11 cellular contexts compared by ENCODE assay signal in the genomic region with DNA sequence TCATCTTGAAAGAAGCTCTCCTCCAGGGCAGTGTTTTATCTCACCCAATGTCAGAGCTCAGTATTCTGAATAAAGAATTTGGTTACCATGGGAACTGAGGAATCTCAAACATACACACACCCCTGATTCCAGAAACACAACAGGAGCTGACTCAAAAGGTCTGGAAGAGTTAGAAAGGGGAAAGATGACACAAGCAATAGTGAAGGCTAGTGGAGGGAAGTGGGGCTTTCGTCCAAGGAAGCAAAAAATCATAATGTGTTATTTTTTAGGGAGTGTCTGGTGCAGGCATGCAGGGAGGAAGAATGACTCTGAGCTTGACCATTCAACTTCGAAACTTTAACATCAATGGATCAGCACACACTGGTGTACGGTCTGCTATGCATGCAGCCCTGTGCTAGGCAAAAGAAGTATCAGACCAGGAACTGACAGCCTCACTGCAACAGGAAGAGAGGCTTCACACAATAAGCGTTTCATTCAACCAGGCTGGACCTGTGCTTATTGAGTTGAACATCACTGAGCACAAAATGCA. TPM values are rescaled to one million over a fixed set of nuclear protein-coding genes. Genes with fewer than 3 reads are reported as not detected.
DNase-seq lines count a peak whose midpoint lies in the region; ATAC-seq, FAIRE-seq and TF ChIP-seq lines count a peak whose summit lies in the region.
"Had no signal": no experiment of that assay in that cellular context is flagged by ENCODE, and none has a peak within 500 bp of the region (broad histone marks: within the 10 kb centered on the region; RNA-seq: fewer than 3 reads in every experiment).

No MANE protein-coding gene starts in this region.

- H3K4me3 ChIP-seq in astrocyte (ENCODE audit: insufficient read depth, low read depth, low read length) = peak overlapping the region; percentile 1
- H3K4me3 ChIP-seq in heart left ventricle = no peak overlapping the region
- no peak overlapping the region for H3K4me3 ChIP-seq in OCI-LY7 (ENCODE audit: low read depth, low read length, poor library complexity, severe bottlenecking)

- BruUV-seq in OCI-LY7 (replicated peaks; lab: Mats Ljungman, UMichigan) = no TSS peak

- H3K36me3 Mint-ChIP-seq in astrocyte (ENCODE audit: low read depth, unreplicated experiment) = peaks cover 10% of the 10 kb centered on the region
- peaks cover 2% of the 10 kb centered on the region for H3K36me3 Mint-ChIP-seq in activated T-helper 1 cell treated with anti-CD3 and anti-CD28 coated beads, Interleukin-12 subunit alpha, Interleukin-12 subunit beta, Interleukin-2, Interleukin-4 antibody, amounts not matched to agents 30 ng/mL and 10 ng/mL and 1 ng/mL, durations not matched to agents 14 hours and 24 hours and 36 hours (ENCODE audit: low read depth)

- H3K9ac ChIP-seq in astrocyte (ENCODE audit: low read length) = peak overlapping the region; percentile 81

- H3K4me1 Mint-ChIP-seq in astrocyte (ENCODE audit: low read depth, unreplicated experiment) = peaks cover 7% of the 10 kb centered on the region
- H3K4me1 Mint-ChIP-seq in activated T-helper 1 cell treated with anti-CD3 and anti-CD28 coated beads, Interleukin-12 subunit alpha, Interleukin-12 subunit beta, Interleukin-2, Interleukin-4 antibody, amounts not matched to agents 30 ng/mL and 10 ng/mL and 1 ng/mL, durations not matched to agents 14 hours and 24 hours and 36 hours (ENCODE audit: low read depth) = no peaks in the 10 kb centered on the region

- H3K4me1 ChIP-seq in astrocyte (ENCODE audit: insufficient read depth, low read length) = peaks cover 38% of the 10 kb centered on the region
- peaks cover 0 to 22% (median 7%) of the 10 kb centered on the region in 12 donors for H3K4me1 ChIP-seq in heart left ventricle
- no peaks in the 10 kb centered on the region for H3K4me1 ChIP-seq in OCI-LY7 (ENCODE audit: insufficient read depth, low read length, poor library complexity, severe bottlenecking)

- H3K4me3 Mint-ChIP-seq in astrocyte (ENCODE audit: unreplicated experiment) = no peak overlapping the region
- H3K4me3 Mint-ChIP-seq in activated T-helper 1 cell treated with anti-CD3 and anti-CD28 coated beads, Interleukin-12 subunit alpha, Interleukin-12 subunit beta, Interleukin-2, Interleukin-4 antibody, amounts not matched to agents 30 ng/mL and 10 ng/mL and 1 ng/mL, durations not matched to agents 14 hours and 24 hours and 36 hours = no peak overlapping the region

- no peaks in the 10 kb centered on the region for H4K20me1 ChIP-seq in astrocyte (ENCODE audit: insufficient read depth, low read length)
- no peaks in the 10 kb centered on the region for H4K20me1 ChIP-seq in OCI-LY7 (ENCODE audit: insufficient read depth, low read length)

- peak; percentile 96 for FAIRE-seq in astrocyte (lab: Jason Lieb, UNC)
- FAIRE-seq in frontal cortex (lab: Jason Lieb, UNC) = no peak

- no peaks in the 10 kb centered on the region for H3K27me3 Mint-ChIP-seq in astrocyte (ENCODE audit: low read depth, unreplicated experiment)
- no peaks in the 10 kb centered on the region for H3K27me3 Mint-ChIP-seq in activated T-helper 1 cell treated with anti-CD3 and anti-CD28 coated beads, Interleukin-12 subunit alpha, Interleukin-12 subunit beta, Interleukin-2, Interleukin-4 antibody, amounts not matched to agents 30 ng/mL and 10 ng/mL and 1 ng/mL, durations not matched to agents 14 hours and 24 hours and 36 hours (ENCODE audit: insufficient read depth)

- no peaks in the 10 kb centered on the region for H3K9me3 Mint-ChIP-seq in astrocyte (ENCODE audit: unreplicated experiment)
- no peaks in the 10 kb centered on the region for H3K9me3 Mint-ChIP-seq in activated T-helper 1 cell treated with anti-CD3 and anti-CD28 coated beads, Interleukin-12 subunit alpha, Interleukin-12 subunit beta, Interleukin-2, Interleukin-4 antibody, amounts not matched to agents 30 ng/mL and 10 ng/mL and 1 ng/mL, durations not matched to agents 14 hours and 24 hours and 36 hours

- DNase-seq in ELR (ENCODE audit: low read depth) (peak; percentile 96), astrocyte (ENCODE audit: low read depth) (peak; percentile 96), heart left ventricle (no peak), renal cortical epithelial cell (ENCODE audit: low read depth) (peak; percentile 91), NCI-H146 treated with DMSO at 0.1 percent for 48 hours (lab: John Stamatoyannopoulos, UW; ENCODE audit: unreplicated experiment) (no peak), frontal cortex (ENCODE audit: low spot score in 2 of 2) (no peak), OCI-LY7 (ENCODE audit: low spot score) (no peak)
- no peak for DNase-seq in activated T-helper 1 cell treated with anti-CD3 and anti-CD28 coated beads, Interleukin-12 subunit alpha, Interleukin-12 subunit beta, Interleukin-2, Interleukin-4 antibody, amounts not matched to agents 30 ng/mL and 10 ng/mL and 1 ng/mL, durations not matched to agents 14 hours and 24 hours and 36 hours (ENCODE audit: low spot score)
- DNase-seq: NCI-H69 had no signal

- POLR2A ChIA-PET in OCI-LY7 (lab: Charles Lee) = no interaction called here

- 58 to 67% (median 61%) methylated on average over 4 of the region's 4 CpGs for WGBS in heart left ventricle, 4 donors

- H3K27ac ChIP-seq in astrocyte (ENCODE audit: low read depth, low read length) (peak overlapping the region; percentile 94), heart left ventricle (peak overlapping the region in 5 of 12 donors; percentile 1 to 47 (median 14)), OCI-LY7 (ENCODE audit: low read depth, low read length, poor library complexity, severe bottlenecking) (no peak overlapping the region)
- H3K27ac ChIP-seq: HL-60 had no signal

- H3K27me3 ChIP-seq in astrocyte (ENCODE audit: insufficient read depth, low read length) (no peaks in the 10 kb centered on the region), heart left ventricle (no peaks in the 10 kb centered on the region)

- ATAC-seq in heart left ventricle = peak in 3 of 4 donors; percentile 60 to 65 (median 62)

- H3K79me2 ChIP-seq in astrocyte (ENCODE audit: insufficient read depth, low read length) = no peaks in the 10 kb centered on the region
- H3K79me2 ChIP-seq in OCI-LY7 (ENCODE audit: insufficient read depth, low read depth, low read length) = no peaks in the 10 kb centered on the region

- CTCF ChIA-PET in OCI-LY7 (lab: Charles Lee; ENCODE audit: unreplicated experiment) = no interaction called here

- TF ChIP-seq POLR2A in heart left ventricle (IDR thresholded peaks at IDR 0.05) = no peak

- H3K9me2 ChIP-seq in OCI-LY7 (ENCODE audit: insufficient read depth, low read length) = no peaks in the 10 kb centered on the region

- TF ChIP-seq CTCF in astrocyte (IDR thresholded peaks at IDR 0.05; ENCODE audit: insufficient read depth, low read depth, low read length) = no peak
- TF ChIP-seq CTCF in heart left ventricle (IDR thresholded peaks at IDR 0.05) = no peak
- no peak for TF ChIP-seq CTCF in OCI-LY7 (conservative IDR thresholded peaks at IDR 0.05; ENCODE audit: low read length)

- H3K27ac Mint-ChIP-seq in astrocyte (ENCODE audit: unreplicated experiment) = no peak overlapping the region
- no peak overlapping the region for H3K27ac Mint-ChIP-seq in activated T-helper 1 cell treated with anti-CD3 and anti-CD28 coated beads, Interleukin-12 subunit alpha, Interleukin-12 subunit beta, Interleukin-2, Interleukin-4 antibody, amounts not matched to agents 30 ng/mL and 10 ng/mL and 1 ng/mL, durations not matched to agents 14 hours and 24 hours and 36 hours

- H3K4me2 ChIP-seq in astrocyte (ENCODE audit: low read length) (peak overlapping the region; percentile 70), OCI-LY7 (ENCODE audit: low read length) (no peak overlapping the region)

- intact Hi-C loops in heart left ventricle (cut with DNase I) (loop anchor here in 9 of 10 donors (5.0 to 10.0 kb wide), 6 partner anchors 57 to 255 kb away; no protein-coding TSS in a partner anchor), OCI-LY7 (cut with micrococcal nuclease; ENCODE audit: unreplicated experiment) (no loop called here)
- intact Hi-C loops in activated T-helper 1 cell treated with anti-CD3 and anti-CD28 coated beads, Interleukin-12 subunit alpha, Interleukin-12 subunit beta, Interleukin-2, Interleukin-4 antibody, amounts not matched to agents 30 ng/mL and 10 ng/mL and 1 ng/mL, durations not matched to agents 14 hours and 24 hours and 36 hours (cut with micrococcal nuclease) = loop anchor here (5.0 kb wide), 1 partner anchor 142 kb away; no protein-coding TSS in a partner anchor

- H3K36me3 ChIP-seq in astrocyte (ENCODE audit: insufficient read depth, low read length) (no peaks in the 10 kb centered on the region), heart left ventricle (peaks cover 0 to 86% (median 57%) of the 10 kb centered on the region in 9 donors), OCI-LY7 (ENCODE audit: insufficient read depth, low read length) (no peaks in the 10 kb centered on the region)

- no peaks in the 10 kb centered on the region for H3K9me3 ChIP-seq in astrocyte (ENCODE audit: insufficient read depth, low read depth, low read length)
- H3K9me3 ChIP-seq in heart left ventricle = no peaks in the 10 kb centered on the region
- H3K9me3 ChIP-seq in OCI-LY7 (ENCODE audit: low read length) = no peaks in the 10 kb centered on the region

- H2AFZ ChIP-seq in astrocyte (ENCODE audit: low read depth, low read length) (no peak overlapping the region), OCI-LY7 (ENCODE audit: low read length) (no peak overlapping the region)

RNA-seq across cellular contexts. Expression of a gene that starts 20.3 kb away (rescaled TPM):
- 27.8 and 28.9 TPM in 2 replicates for total RNA-seq in astrocyte
- total RNA-seq in heart left ventricle = 10 to 100 TPM; 26.3 to 65.3 (median 52.6) TPM
- 10 to 100 TPM; 36.6 to 88.1 TPM for polyA plus RNA-seq in heart left ventricle
- 5.9 and 30.0 TPM in 2 replicates for total RNA-seq in renal cortical epithelial cell
- 3.3 TPM for total RNA-seq in frontal cortex
- 0.16 and 0.26 TPM in 2 replicates for total RNA-seq in OCI-LY7 (2014; rRNA removed; shearing (Covaris generic))
- total RNA-seq in OCI-LY7 (2022) = 1.2 and 1.3 TPM in 2 replicates
- 9.5 and 11.3 TPM in 2 replicates for total RNA-seq in activated T-helper 1 cell treated with anti-CD3 and anti-CD28 coated beads, Interleukin-12 subunit alpha, Interleukin-12 subunit beta, Interleukin-2, Interleukin-4 antibody, amounts not matched to agents 30 ng/mL and 10 ng/mL and 1 ng/mL, durations not matched to agents 14 hours and 24 hours and 36 hours

RNA-seq across cellular contexts. Expression of a gene that starts 27.8 kb away (rescaled TPM):
- total RNA-seq in astrocyte (not detected in 2 replicates), heart left ventricle (not detected), renal cortical epithelial cell (not detected in 2 replicates), frontal cortex (not detected), OCI-LY7 (2022) (not detected in 2 replicates)
- polyA plus RNA-seq in heart left ventricle = under 1 TPM in 1 of 2 donors, not detected in 1; 0.11 TPM
- not detected in 2 replicates for total RNA-seq in OCI-LY7 (2014; rRNA removed; shearing (Covaris generic))
- not detected in 2 replicates for total RNA-seq in activated T-helper 1 cell treated with anti-CD3 and anti-CD28 coated beads, Interleukin-12 subunit alpha, Interleukin-12 subunit beta, Interleukin-2, Interleukin-4 antibody, amounts not matched to agents 30 ng/mL and 10 ng/mL and 1 ng/mL, durations not matched to agents 14 hours and 24 hours and 36 hours
- total RNA-seq: G401 had no signal

Comparison
In these comparisons a context has a peak if more than half of its experiments do, and no peak if none do; other contexts are left out.
1. DNase-seq: peak in ELR (single experiment), astrocyte (single experiment) and renal cortical epithelial cell (single experiment); none in heart left ventricle (0 of 5), NCI-H146 treated with DMSO at 0.1 percent for 48 hours (single experiment), frontal cortex (0 of 2), OCI-LY7 (single experiment) and activated T-helper 1 cell treated with anti-CD3 and anti-CD28 coated beads, Interleukin-12 subunit alpha, Interleukin-12 subunit beta, Interleukin-2, Interleukin-4 antibody, amounts not matched to agents 30 ng/mL and 10 ng/mL and 1 ng/mL, durations not matched to agents 14 hours and 24 hours and 36 hours (single experiment).